18 cellular contexts compared by ENCODE assay signal in genomic region chr5:135576075-135576599, GRCh38. TPM values are rescaled to one million over a fixed set of nuclear protein-coding genes. Genes with fewer than 3 reads are reported as not detected.
DNase-seq lines count a peak whose midpoint lies in the region; ATAC-seq and TF ChIP-seq lines count a peak whose summit lies in the region.
"Had no signal": no experiment of that assay in that cellular context is flagged by ENCODE, and none has a peak within 500 bp of the region (broad histone marks: within the 10 kb centered on the region; RNA-seq: fewer than 3 reads in every experiment).

No MANE protein-coding gene starts in this region.

- H3K4me2 ChIP-seq in GM23248 (ENCODE audit: unreplicated experiment) (peak overlapping the region; percentile 46), hepatocyte (peak overlapping the region; percentile 92)

- H3K9me2 ChIP-seq in GM23248 (ENCODE audit: insufficient read depth) (no peaks in the 10 kb centered on the region), hepatocyte (replicated peaks; ENCODE audit: insufficient read depth) (no peaks in the 10 kb centered on the region)

- TF ChIP-seq POLR2A in adrenal gland (IDR thresholded peaks at IDR 0.05) (no peak), sigmoid colon (IDR thresholded peaks at IDR 0.05) (no peak)

- no peak for TF ChIP-seq EP300 in sigmoid colon (IDR thresholded peaks at IDR 0.05)

- H3K4me1 ChIP-seq in GM23248 (ENCODE audit: insufficient read depth) (peaks cover 14% of the 10 kb centered on the region), adrenal gland (replicated peaks in 1 of 2) (no peaks in the 10 kb centered on the region), hepatocyte (ENCODE audit: insufficient read depth) (peaks cover 4% of the 10 kb centered on the region), sigmoid colon (peaks cover 0 to 12% (median 5%) of the 10 kb centered on the region in 4 donors)
- H3K4me1 ChIP-seq: gastrocnemius medialis, parathyroid adenoma had no signal

- ATAC-seq in GM21447 (IDR thresholded peaks at IDR 0.05; ENCODE audit: unreplicated experiment) (no peak), GM21737 (IDR thresholded peaks at IDR 0.05; ENCODE audit: unreplicated experiment) (no peak)
- ATAC-seq: gastrocnemius medialis, WTC11 had no signal

- no peaks in the 10 kb centered on the region for H3K9me3 ChIP-seq in GM23248 (ENCODE audit: low read depth)
- H3K9me3 ChIP-seq in adrenal gland (replicated peaks in 1 of 3): no peaks in the 10 kb centered on the region
- no peaks in the 10 kb centered on the region for H3K9me3 ChIP-seq in hepatocyte (ENCODE audit: low read depth)
- H3K9me3 ChIP-seq in sigmoid colon: no peaks in the 10 kb centered on the region
- H3K9me3 ChIP-seq: gastrocnemius medialis had no signal

- H2AFZ ChIP-seq in GM23248: no peak overlapping the region
- no peak overlapping the region for H2AFZ ChIP-seq in hepatocyte
- H2AFZ ChIP-seq: parathyroid adenoma had no signal

- DNase-seq in GM23248: peak; percentile 77
- DNase-seq in adrenal gland: peak in 4 of 7 donors; percentile 22 to 54 (median 30)
- DNase-seq in hepatocyte (ENCODE audit: low spot score): no peak
- DNase-seq in sigmoid colon: no peak
- DNase-seq in D341Med (ENCODE audit: low spot score): no peak
- DNase-seq: activated gamma-delta T cell, DMS79 treated with DMSO at 0.1 percent for 48 hours, gastrocnemius medialis, NCI-H2081 treated with DMSO at 0.1 percent for 48 hours, RPMI8226 had no signal

- no peak overlapping the region for H3K27ac ChIP-seq in GM23248
- no peak overlapping the region for H3K27ac ChIP-seq in adrenal gland
- H3K27ac ChIP-seq in hepatocyte: no peak overlapping the region
- peak overlapping the region in 18 of 21 experiments; percentile 2 to 93 (median 86) for H3K27ac ChIP-seq in skin epidermis
- H3K27ac ChIP-seq in sigmoid colon: no peak overlapping the region
- H3K27ac ChIP-seq: cardiac muscle cell, parathyroid adenoma had no signal

- H4K20me1 ChIP-seq in GM23248 (ENCODE audit: insufficient read depth): no peaks in the 10 kb centered on the region
- H4K20me1 ChIP-seq in hepatocyte (ENCODE audit: insufficient read depth, poor library complexity, severe bottlenecking): no peaks in the 10 kb centered on the region

- H3K4me3 ChIP-seq in GM23248 (no peak overlapping the region; the same call in 1 of the 2 replicates), adrenal gland (no peak overlapping the region), hepatocyte (no peak overlapping the region), skin epidermis (peak overlapping the region in 5 of 7 experiments; percentile 1 to 62 (median 51)), sigmoid colon (no peak overlapping the region)
- H3K4me3 ChIP-seq: cardiac muscle cell had no signal

- intact Hi-C loops in adrenal gland (cut with DNase I) (no loop called here), sigmoid colon (cut with DNase I) (no loop called here)

- in situ Hi-C loops in GM23248 (cut with MboI): no loop called here

- 0 out of 2 replicates have a peak, but pooled peaks cover 3% of the 10 kb centered on the region for H3F3A ChIP-seq in GM23248 (ENCODE audit: insufficient read depth)

- no peak for TF ChIP-seq CTCF in adrenal gland (IDR thresholded peaks at IDR 0.05)
- TF ChIP-seq CTCF in hepatocyte (IDR thresholded peaks at IDR 0.05; ENCODE audit: poor library complexity): no peak
- no peak for TF ChIP-seq CTCF in sigmoid colon (IDR thresholded peaks at IDR 0.05)

- H3K27me3 ChIP-seq in GM23248 (replicated peaks; ENCODE audit: insufficient read depth) (peaks cover 22% of the 10 kb centered on the region), adrenal gland (peaks cover 42% of the 10 kb centered on the region), hepatocyte (peaks cover 49% of the 10 kb centered on the region), sigmoid colon (peaks cover 13 to 65% (median 37%) of the 10 kb centered on the region in 3 donors)

- H3K36me3 ChIP-seq in GM23248 (ENCODE audit: low read depth): no peaks in the 10 kb centered on the region
- no peaks in the 10 kb centered on the region for H3K36me3 ChIP-seq in adrenal gland (replicated peaks in 1 of 2)
- H3K36me3 ChIP-seq in hepatocyte (replicated peaks; ENCODE audit: insufficient read depth, low read depth): no peaks in the 10 kb centered on the region
- no peaks in the 10 kb centered on the region for H3K36me3 ChIP-seq in sigmoid colon
- H3K36me3 ChIP-seq: cardiac muscle cell, gastrocnemius medialis had no signal

- H3K79me2 ChIP-seq in GM23248 (ENCODE audit: insufficient read depth): no peaks in the 10 kb centered on the region
- no peaks in the 10 kb centered on the region for H3K79me2 ChIP-seq in hepatocyte
- H3K79me2 ChIP-seq: parathyroid adenoma had no signal

- H3K9ac ChIP-seq in GM23248: no peak overlapping the region
- H3K9ac ChIP-seq: parathyroid adenoma had no signal

- 10 to 22% methylated on average over 6 of the region's 6 CpGs for WGBS in GM23248 (ENCODE audit: low coverage in 1 of 2, low lambda C conversion rate in 2 of 2, missing lambda C conversion rate in 2 of 2), 2 experiments
- WGBS in adrenal gland, 4 donors: 48 to 53% (median 50%) methylated on average over 6 of the region's 6 CpGs
- 64% methylated on average over 6 of the region's 6 CpGs for WGBS in hepatocyte (ENCODE audit: low lambda C conversion rate, missing lambda C conversion rate)
- WGBS in sigmoid colon, 2 donors: 69 to 73% methylated on average over 6 of the region's 6 CpGs

RNA-seq across cellular contexts. Expression of gene CXCL14, which starts 2.7 kb away (rescaled TPM):
- 1.3 TPM in 1 of 2 replicates, not detected in the other for total RNA-seq in GM23248 (2014; rRNA removed; shearing (Covaris generic))
- 0.63 and 0.88 TPM in 2 replicates for polyA plus RNA-seq in GM23248 (2016; fragmentation: Nextera tagmentation; extraction: Ambion mirVana)
- 1 to 10 TPM; 1.3 to 3.6 (median 2.0) TPM for total RNA-seq in adrenal gland
- polyA plus RNA-seq in adrenal gland: 10 to 100 TPM in 1 of 3 donors, 1 to 10 TPM in 2; 1.2 to 30.0 (median 7.6) TPM
- 52.5 and 56.1 TPM in 2 replicates for total RNA-seq in hepatocyte
- polyA plus RNA-seq in hepatocyte: 62.8 and 88.8 TPM in 2 replicates
- 10 to 100 TPM in 2 of 4 donors, 1 to 10 TPM in 2; 2.2 to 16.1 (median 12.3) TPM for total RNA-seq in sigmoid colon
- polyA plus RNA-seq in sigmoid colon: 10 to 100 TPM; 24.5 to 56.7 (median 46.2) TPM
- total RNA-seq: HT-29, MCF 10A had no signal

RNA-seq across cellular contexts. Expression of gene NEUROG1, which starts 40.4 kb away (rescaled TPM):
- not detected in 2 replicates for total RNA-seq in GM23248 (2014; rRNA removed; shearing (Covaris generic))
- polyA plus RNA-seq in GM23248 (2016; fragmentation: Nextera tagmentation; extraction: Ambion mirVana): not detected in 2 replicates
- not detected for total RNA-seq in adrenal gland
- not detected for polyA plus RNA-seq in adrenal gland
- total RNA-seq in hepatocyte: not detected in 2 replicates
- polyA plus RNA-seq in hepatocyte: not detected in 2 replicates
- total RNA-seq in sigmoid colon: not detected
- polyA plus RNA-seq in sigmoid colon: not detected
- total RNA-seq: cardiac muscle cell, gastrocnemius medialis, HT-29, MCF 10A had no signal
- polyA plus RNA-seq: cardiac muscle cell had no signal

Comparison
In these comparisons a context has a peak if more than half of its experiments do, and no peak if none do; other contexts are left out.
1. DNase-seq: peak in GM23248 (single experiment) and adrenal gland (4 of 7); none in hepatocyte (single experiment), sigmoid colon (single experiment) and D341Med (single experiment).
2. H3K27ac ChIP-seq: peak in skin epidermis (18 of 21); none in GM23248 (single experiment), adrenal gland (0 of 5), hepatocyte (single experiment) and sigmoid colon (0 of 4).
3. H3K4me3 ChIP-seq: peak in skin epidermis (5 of 7); none in GM23248 (single experiment), adrenal gland (0 of 4), hepatocyte (single experiment) and sigmoid colon (0 of 4).